8 cellular contexts compared by ENCODE assay signal in genomic region chr12:49567611-49568441, GRCh38. TPM values are rescaled to one million over a fixed set of nuclear protein-coding genes. Genes with fewer than 3 reads are reported as not detected.
DNase-seq lines count a peak whose midpoint lies in the region; ATAC-seq lines count a peak whose summit lies in the region.

TSS of gene MCRS1 (minus strand) at chr12:49568142. CDS start at chr12:49566731, 1,411 bp downstream.

- DNase-seq in DMS53 treated with DMSO at 0.1 percent for 48 hours (lab: John Stamatoyannopoulos, UW; ENCODE audit: unreplicated experiment) = peak; percentile 84
- peak; percentile 97 for DNase-seq in Karpas-422
- DNase-seq in RKO (ENCODE audit: low spot score) = peak; percentile 93
- peak; percentile 85 for DNase-seq in activated T-helper 1 cell treated with anti-CD3 and anti-CD28 coated beads, Interleukin-12 subunit alpha, Interleukin-12 subunit beta, Interleukin-2, Interleukin-4 antibody, amounts not matched to agents 30 ng/mL and 10 ng/mL and 1 ng/mL, durations not matched to agents 14 hours and 24 hours and 36 hours (ENCODE audit: low spot score)
- peak; percentile 89 for DNase-seq in fibroblast of gingiva (ENCODE audit: low read depth)
- DNase-seq in naive thymus-derived CD4-positive, alpha-beta T cell = peak; percentile 89 to 94 (median 91)
- DNase-seq in stimulated activated naive B cell treated with anti-CD40 and anti-IgM and Interleukin-4, amounts not matched to agents 10 μg/mL and 1 μg/mL and 100 μg/mL, for 72 hours = peak; percentile 83

- peaks cover 57% of the 10 kb centered on the region for H3K4me1 Mint-ChIP-seq in activated T-helper 1 cell treated with anti-CD3 and anti-CD28 coated beads, Interleukin-12 subunit alpha, Interleukin-12 subunit beta, Interleukin-2, Interleukin-4 antibody, amounts not matched to agents 30 ng/mL and 10 ng/mL and 1 ng/mL, durations not matched to agents 14 hours and 24 hours and 36 hours (ENCODE audit: low read depth)
- H3K4me1 Mint-ChIP-seq in naive thymus-derived CD4-positive, alpha-beta T cell = peaks cover 45 to 76% (median 61%) of the 10 kb centered on the region in 7 donors
- H3K4me1 Mint-ChIP-seq in stimulated activated naive B cell treated with anti-CD40 and anti-IgM and Interleukin-4, amounts not matched to agents 10 μg/mL and 1 μg/mL and 100 μg/mL, for 72 hours = peaks cover 34 to 63% of the 10 kb centered on the region in 2 donors

- ATAC-seq in GM21737 (IDR thresholded peaks at IDR 0.05; ENCODE audit: unreplicated experiment) = peak; percentile 71
- ATAC-seq in naive thymus-derived CD4-positive, alpha-beta T cell = peak; percentile 92
- peak; percentile 94 to 95 for ATAC-seq in stimulated activated naive B cell treated with anti-CD40 and anti-IgM and Interleukin-4, amounts not matched to agents 10 μg/mL and 1 μg/mL and 100 μg/mL, for 72 hours (replicated peaks)

- H2AFZ ChIP-seq in Karpas-422 (ENCODE audit: low read length) = peak within 1 kb of the TSS; percentile 87

- H3K27me3 Mint-ChIP-seq in activated T-helper 1 cell treated with anti-CD3 and anti-CD28 coated beads, Interleukin-12 subunit alpha, Interleukin-12 subunit beta, Interleukin-2, Interleukin-4 antibody, amounts not matched to agents 30 ng/mL and 10 ng/mL and 1 ng/mL, durations not matched to agents 14 hours and 24 hours and 36 hours (ENCODE audit: insufficient read depth) = no peaks in the 10 kb centered on the region
- peaks cover 0 to 3% (median 0%) of the 10 kb centered on the region in 5 donors for H3K27me3 Mint-ChIP-seq in naive thymus-derived CD4-positive, alpha-beta T cell
- H3K27me3 Mint-ChIP-seq in stimulated activated naive B cell treated with anti-CD40 and anti-IgM and Interleukin-4, amounts not matched to agents 10 μg/mL and 1 μg/mL and 100 μg/mL, for 72 hours = no peaks in the 10 kb centered on the region

- peaks cover 26% of the 10 kb centered on the region for H3K4me1 ChIP-seq in Karpas-422 (ENCODE audit: low read length)
- peaks cover 33 to 42% of the 10 kb centered on the region in 2 donors for H3K4me1 ChIP-seq in naive thymus-derived CD4-positive, alpha-beta T cell (ENCODE audit: control insufficient read depth in 2 of 2, insufficient read depth in 2 of 2, low read length in 2 of 2)

- H3K27me3 ChIP-seq in Karpas-422 (ENCODE audit: low read length) = no peaks in the 10 kb centered on the region
- H3K27me3 ChIP-seq in naive thymus-derived CD4-positive, alpha-beta T cell (ENCODE audit: control insufficient read depth in 2 of 2, insufficient read depth in 2 of 2, low read length in 2 of 2) = no peaks in the 10 kb centered on the region

- peak within 1 kb of the TSS; percentile 57; the same call in 1 of the 2 replicates for H3K27ac ChIP-seq in Karpas-422 (ENCODE audit: low read length)
- H3K27ac ChIP-seq in naive thymus-derived CD4-positive, alpha-beta T cell (ENCODE audit: low read depth, low read length) = peak within 1 kb of the TSS; percentile 91

- peaks cover 15% of the 10 kb centered on the region for H3K36me3 Mint-ChIP-seq in activated T-helper 1 cell treated with anti-CD3 and anti-CD28 coated beads, Interleukin-12 subunit alpha, Interleukin-12 subunit beta, Interleukin-2, Interleukin-4 antibody, amounts not matched to agents 30 ng/mL and 10 ng/mL and 1 ng/mL, durations not matched to agents 14 hours and 24 hours and 36 hours (ENCODE audit: low read depth)
- H3K36me3 Mint-ChIP-seq in naive thymus-derived CD4-positive, alpha-beta T cell = peaks cover under 1 to 18% (median 4%) of the 10 kb centered on the region in 5 donors
- peaks cover 27 to 37% of the 10 kb centered on the region in 2 donors for H3K36me3 Mint-ChIP-seq in stimulated activated naive B cell treated with anti-CD40 and anti-IgM and Interleukin-4, amounts not matched to agents 10 μg/mL and 1 μg/mL and 100 μg/mL, for 72 hours

- H4K20me1 ChIP-seq in Karpas-422 (ENCODE audit: insufficient read depth, low read depth, low read length) = no peaks in the 10 kb centered on the region

- H3K4me3 ChIP-seq in Karpas-422 (ENCODE audit: low read length) = peak within 1 kb of the TSS; percentile 85
- H3K4me3 ChIP-seq in naive thymus-derived CD4-positive, alpha-beta T cell (ENCODE audit: low read length) = peak within 1 kb of the TSS; percentile 81

- peak within 1 kb of the TSS; percentile 95 for H3K4me3 Mint-ChIP-seq in activated T-helper 1 cell treated with anti-CD3 and anti-CD28 coated beads, Interleukin-12 subunit alpha, Interleukin-12 subunit beta, Interleukin-2, Interleukin-4 antibody, amounts not matched to agents 30 ng/mL and 10 ng/mL and 1 ng/mL, durations not matched to agents 14 hours and 24 hours and 36 hours
- peak within 1 kb of the TSS; percentile 94 to 100 (median 99) for H3K4me3 Mint-ChIP-seq in naive thymus-derived CD4-positive, alpha-beta T cell
- peak within 1 kb of the TSS; percentile 98 to 99 for H3K4me3 Mint-ChIP-seq in stimulated activated naive B cell treated with anti-CD40 and anti-IgM and Interleukin-4, amounts not matched to agents 10 μg/mL and 1 μg/mL and 100 μg/mL, for 72 hours

- H3K4me2 ChIP-seq in Karpas-422 (ENCODE audit: low read depth, low read length, poor library complexity, severe bottlenecking) = peak within 1 kb of the TSS; percentile 93

- POLR2A ChIA-PET in naive thymus-derived CD4-positive, alpha-beta T cell (lab: Charles Lee) = interaction anchor here (0.7 to 1.7 kb wide), 8 partner anchors 13 to 1671 kb away, joined by 3 to 7 read pairs (median 4); partner anchors contain the start of genes DAZAP2, SPATS2 and TMBIM6

- no peaks in the 10 kb centered on the region for H3K9me3 ChIP-seq in Karpas-422 (ENCODE audit: low read length)
- H3K9me3 ChIP-seq in naive thymus-derived CD4-positive, alpha-beta T cell (ENCODE audit: control insufficient read depth in 2 of 3, low read length in 3 of 3) = no peaks in the 10 kb centered on the region

- intact Hi-C loops in activated T-helper 1 cell treated with anti-CD3 and anti-CD28 coated beads, Interleukin-12 subunit alpha, Interleukin-12 subunit beta, Interleukin-2, Interleukin-4 antibody, amounts not matched to agents 30 ng/mL and 10 ng/mL and 1 ng/mL, durations not matched to agents 14 hours and 24 hours and 36 hours (cut with micrococcal nuclease) = loop anchor here (1.0 to 10.0 kb wide), 11 partner anchors 12 to 457 kb away; partner anchors contain the start of genes BCDIN3D, FMNL3, PRPF40B and RACGAP1
- intact Hi-C loops in naive thymus-derived CD4-positive, alpha-beta T cell (cut with micrococcal nuclease) = loop anchor here (1.0 to 5.0 kb wide), 19 partner anchors 15 to 544 kb away; partner anchors contain the start of genes FMNL3 (in 2 of the 2), PRPF40B (in 2 of the 2), TMBIM6 (in 2 of the 2) and TUBA1C (in 2 of the 2)

- H3K79me2 ChIP-seq in Karpas-422 (ENCODE audit: low read length) = peaks cover 69% of the 10 kb centered on the region

- peak within 1 kb of the TSS; percentile 91 for H3K9ac ChIP-seq in Karpas-422 (ENCODE audit: low read length)

- H3K27ac Mint-ChIP-seq in activated T-helper 1 cell treated with anti-CD3 and anti-CD28 coated beads, Interleukin-12 subunit alpha, Interleukin-12 subunit beta, Interleukin-2, Interleukin-4 antibody, amounts not matched to agents 30 ng/mL and 10 ng/mL and 1 ng/mL, durations not matched to agents 14 hours and 24 hours and 36 hours = peak within 1 kb of the TSS; percentile 96
- H3K27ac Mint-ChIP-seq in naive thymus-derived CD4-positive, alpha-beta T cell = peak within 1 kb of the TSS; percentile 98 to 100 (median 99)
- H3K27ac Mint-ChIP-seq in stimulated activated naive B cell treated with anti-CD40 and anti-IgM and Interleukin-4, amounts not matched to agents 10 μg/mL and 1 μg/mL and 100 μg/mL, for 72 hours = peak within 1 kb of the TSS; percentile 100

- CTCF ChIA-PET in naive thymus-derived CD4-positive, alpha-beta T cell (lab: Charles Lee) = interaction anchor here (0.6 kb wide), 1 partner anchor 12 kb away, joined by 3 read pairs; no protein-coding TSS in a partner anchor

- peaks cover 4% of the 10 kb centered on the region; the same call in 1 of the 2 replicates for H3K36me3 ChIP-seq in Karpas-422 (ENCODE audit: insufficient read depth, low read length)
- peaks cover under 1 to 32% (median 18%) of the 10 kb centered on the region in 3 experiments for H3K36me3 ChIP-seq in naive thymus-derived CD4-positive, alpha-beta T cell (ENCODE audit: control insufficient read depth in 2 of 3, insufficient read depth in 3 of 3, low read length in 3 of 3)

- no peaks in the 10 kb centered on the region for H3K9me2 ChIP-seq in Karpas-422 (replicated peaks; ENCODE audit: insufficient read depth, low read length)

- H3K9me3 Mint-ChIP-seq in activated T-helper 1 cell treated with anti-CD3 and anti-CD28 coated beads, Interleukin-12 subunit alpha, Interleukin-12 subunit beta, Interleukin-2, Interleukin-4 antibody, amounts not matched to agents 30 ng/mL and 10 ng/mL and 1 ng/mL, durations not matched to agents 14 hours and 24 hours and 36 hours = no peaks in the 10 kb centered on the region
- H3K9me3 Mint-ChIP-seq in naive thymus-derived CD4-positive, alpha-beta T cell = no peaks in the 10 kb centered on the region
- no peaks in the 10 kb centered on the region for H3K9me3 Mint-ChIP-seq in stimulated activated naive B cell treated with anti-CD40 and anti-IgM and Interleukin-4, amounts not matched to agents 10 μg/mL and 1 μg/mL and 100 μg/mL, for 72 hours

RNA-seq across cellular contexts. Expression of gene MCRS1, which starts in this region (rescaled TPM):
- 28.6 and 51.8 TPM in 2 replicates for total RNA-seq in Karpas-422 (2014; rRNA removed; shearing (Covaris generic); ENCODE audit: low replicate concordance)
- total RNA-seq in activated T-helper 1 cell treated with anti-CD3 and anti-CD28 coated beads, Interleukin-12 subunit alpha, Interleukin-12 subunit beta, Interleukin-2, Interleukin-4 antibody, amounts not matched to agents 30 ng/mL and 10 ng/mL and 1 ng/mL, durations not matched to agents 14 hours and 24 hours and 36 hours = 77.1 and 77.9 TPM in 2 replicates
- total RNA-seq in naive thymus-derived CD4-positive, alpha-beta T cell = 10 to 100 TPM; 70.0 to 85.2 (median 71.4) TPM
- polyA plus RNA-seq in naive thymus-derived CD4-positive, alpha-beta T cell = 10 to 100 TPM; 55.5 to 61.6 TPM

Comparison
In these comparisons a context has a peak if more than half of its experiments do, and no peak if none do; other contexts are left out.
1. Peak in every context shown above with its lines: DNase-seq, ATAC-seq, H3K4me3 ChIP-seq and H3K27ac ChIP-seq.